ENCODE assay signal across 1 cellular context in the genomic region with DNA sequence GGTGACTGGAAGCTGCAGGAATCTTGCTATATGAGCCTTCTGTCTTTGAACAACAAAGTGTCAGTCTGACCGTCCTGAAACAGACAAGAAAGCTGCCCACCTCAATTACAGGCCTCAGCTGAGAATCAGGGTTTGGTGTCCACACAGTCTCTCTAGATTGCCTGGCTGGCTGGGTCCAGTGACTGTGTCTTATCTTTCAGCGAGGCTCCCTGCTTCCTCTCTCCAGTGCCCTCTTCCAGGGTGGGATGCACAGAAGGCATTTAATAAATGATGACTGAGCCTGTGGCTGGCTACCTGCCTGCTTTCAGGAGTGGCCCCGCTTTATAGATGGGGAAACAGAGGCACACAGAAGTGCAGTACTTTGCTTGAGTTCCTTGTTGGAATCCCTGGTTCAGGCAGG.
TF ChIP-seq lines count a peak whose summit lies in the region.

No MANE protein-coding gene starts in this region.

TF ChIP-seq in GM23338, 12 proteins besides CTCF, POLR2A, EP300 and RAD21 (continued from another document):
- TF ChIP-seq, protein P1, sequence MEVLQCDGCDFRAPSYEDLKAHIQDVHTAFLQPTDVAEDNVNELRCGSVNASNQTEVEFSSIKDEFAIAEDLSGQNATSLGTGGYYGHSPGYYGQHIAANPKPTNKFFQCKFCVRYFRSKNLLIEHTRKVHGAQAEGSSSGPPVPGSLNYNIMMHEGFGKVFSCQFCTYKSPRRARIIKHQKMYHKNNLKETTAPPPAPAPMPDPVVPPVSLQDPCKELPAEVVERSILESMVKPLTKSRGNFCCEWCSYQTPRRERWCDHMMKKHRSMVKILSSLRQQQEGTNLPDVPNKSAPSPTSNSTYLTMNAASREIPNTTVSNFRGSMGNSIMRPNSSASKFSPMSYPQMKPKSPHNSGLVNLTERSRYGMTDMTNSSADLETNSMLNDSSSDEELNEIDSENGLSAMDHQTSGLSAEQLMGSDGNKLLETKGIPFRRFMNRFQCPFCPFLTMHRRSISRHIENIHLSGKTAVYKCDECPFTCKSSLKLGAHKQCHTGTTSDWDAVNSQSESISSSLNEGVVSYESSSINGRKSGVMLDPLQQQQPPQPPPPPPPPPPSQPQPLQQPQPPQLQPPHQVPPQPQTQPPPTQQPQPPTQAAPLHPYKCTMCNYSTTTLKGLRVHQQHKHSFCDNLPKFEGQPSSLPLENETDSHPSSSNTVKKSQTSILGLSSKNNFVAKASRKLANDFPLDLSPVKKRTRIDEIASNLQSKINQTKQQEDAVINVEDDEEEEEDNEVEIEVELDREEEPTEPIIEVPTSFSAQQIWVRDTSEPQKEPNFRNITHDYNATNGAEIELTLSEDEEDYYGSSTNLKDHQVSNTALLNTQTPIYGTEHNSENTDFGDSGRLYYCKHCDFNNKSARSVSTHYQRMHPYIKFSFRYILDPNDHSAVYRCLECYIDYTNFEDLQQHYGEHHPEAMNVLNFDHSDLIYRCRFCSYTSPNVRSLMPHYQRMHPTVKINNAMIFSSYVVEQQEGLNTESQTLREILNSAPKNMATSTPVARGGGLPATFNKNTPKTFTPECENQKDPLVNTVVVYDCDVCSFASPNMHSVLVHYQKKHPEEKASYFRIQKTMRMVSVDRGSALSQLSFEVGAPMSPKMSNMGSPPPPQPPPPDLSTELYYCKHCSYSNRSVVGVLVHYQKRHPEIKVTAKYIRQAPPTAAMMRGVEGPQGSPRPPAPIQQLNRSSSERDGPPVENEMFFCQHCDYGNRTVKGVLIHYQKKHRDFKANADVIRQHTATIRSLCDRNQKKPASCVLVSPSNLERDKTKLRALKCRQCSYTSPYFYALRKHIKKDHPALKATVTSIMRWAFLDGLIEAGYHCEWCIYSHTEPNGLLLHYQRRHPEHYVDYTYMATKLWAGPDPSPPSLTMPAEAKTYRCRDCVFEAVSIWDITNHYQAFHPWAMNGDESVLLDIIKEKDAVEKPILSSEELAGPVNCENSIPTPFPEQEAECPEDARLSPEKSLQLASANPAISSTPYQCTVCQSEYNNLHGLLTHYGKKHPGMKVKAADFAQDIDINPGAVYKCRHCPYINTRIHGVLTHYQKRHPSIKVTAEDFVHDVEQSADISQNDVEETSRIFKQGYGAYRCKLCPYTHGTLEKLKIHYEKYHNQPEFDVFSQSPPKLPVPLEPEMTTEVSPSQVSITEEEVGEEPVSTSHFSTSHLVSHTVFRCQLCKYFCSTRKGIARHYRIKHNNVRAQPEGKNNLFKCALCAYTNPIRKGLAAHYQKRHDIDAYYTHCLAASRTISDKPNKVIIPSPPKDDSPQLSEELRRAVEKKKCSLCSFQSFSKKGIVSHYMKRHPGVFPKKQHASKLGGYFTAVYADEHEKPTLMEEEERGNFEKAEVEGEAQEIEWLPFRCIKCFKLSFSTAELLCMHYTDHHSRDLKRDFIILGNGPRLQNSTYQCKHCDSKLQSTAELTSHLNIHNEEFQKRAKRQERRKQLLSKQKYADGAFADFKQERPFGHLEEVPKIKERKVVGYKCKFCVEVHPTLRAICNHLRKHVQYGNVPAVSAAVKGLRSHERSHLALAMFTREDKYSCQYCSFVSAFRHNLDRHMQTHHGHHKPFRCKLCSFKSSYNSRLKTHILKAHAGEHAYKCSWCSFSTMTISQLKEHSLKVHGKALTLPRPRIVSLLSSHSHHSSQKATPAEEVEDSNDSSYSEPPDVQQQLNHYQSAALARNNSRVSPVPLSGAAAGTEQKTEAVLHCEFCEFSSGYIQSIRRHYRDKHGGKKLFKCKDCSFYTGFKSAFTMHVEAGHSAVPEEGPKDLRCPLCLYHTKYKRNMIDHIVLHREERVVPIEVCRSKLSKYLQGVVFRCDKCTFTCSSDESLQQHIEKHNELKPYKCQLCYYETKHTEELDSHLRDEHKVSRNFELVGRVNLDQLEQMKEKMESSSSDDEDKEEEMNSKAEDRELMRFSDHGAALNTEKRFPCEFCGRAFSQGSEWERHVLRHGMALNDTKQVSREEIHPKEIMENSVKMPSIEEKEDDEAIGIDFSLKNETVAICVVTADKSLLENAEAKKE (CRISPR knock-in tag; IDR thresholded peaks at IDR 0.05): no peak
